8 cellular contexts compared by ENCODE assay signal in the genomic region with DNA sequence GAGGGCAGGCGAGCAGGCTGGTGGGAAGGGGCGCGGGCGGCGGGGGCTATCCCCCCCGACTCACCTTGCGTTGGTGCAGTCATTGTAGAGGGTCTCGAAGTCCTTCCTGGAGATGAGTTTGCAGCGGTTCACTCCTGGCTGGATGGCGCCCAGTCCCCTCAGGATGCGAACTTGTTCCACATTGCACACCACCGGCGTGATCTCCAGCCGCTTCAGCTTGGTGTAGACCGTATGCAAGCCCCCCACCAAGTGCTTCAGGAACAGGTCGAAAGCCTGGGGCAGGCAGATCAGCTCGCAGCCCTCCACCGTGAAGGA. TPM values are rescaled to one million over a fixed set of nuclear protein-coding genes. Genes with fewer than 3 reads are reported as not detected.
DNase-seq lines count a peak whose midpoint lies in the region; ATAC-seq, FAIRE-seq and TF ChIP-seq lines count a peak whose summit lies in the region.

No MANE protein-coding gene starts in this region.

- FAIRE-seq in A549 (lab: Jason Lieb, UNC), result no peak
- no peak for FAIRE-seq in GM12892 (lab: Jason Lieb, UNC)

- ATAC-seq in A549 (peak in 1 of 2 experiments; percentile 33; a peak in 2 of 6 replicates), GM19455 (IDR thresholded peaks at IDR 0.05; ENCODE audit: unreplicated experiment) (no peak), HG02884 (IDR thresholded peaks at IDR 0.05; ENCODE audit: unreplicated experiment) (no peak)
- no peak for ATAC-seq in activated naive CD8-positive, alpha-beta T cell treated with anti-CD3 and anti-CD28 coated beads, Interleukin-2, amount 50 U/mL, for 24 hours

- H3K27ac Mint-ChIP-seq in activated naive CD8-positive, alpha-beta T cell treated with anti-CD3 and anti-CD28 coated beads, Interleukin-2, amount 50 U/mL, for 24 hours, result no peak overlapping the region

- H3K27me3 Mint-ChIP-seq in activated naive CD8-positive, alpha-beta T cell treated with anti-CD3 and anti-CD28 coated beads, Interleukin-2, amount 50 U/mL, for 24 hours, result peaks cover 62% of the 10 kb centered on the region

- no CpG with 5 or more reads among the region's 18 CpGs for WGBS in A549 (ENCODE audit: missing lambda C conversion rate)

- TF ChIP-seq POLR2A in A549 (IDR thresholded peaks at IDR 0.05; ENCODE audit: low read length) (no peak), GM12892 (IDR thresholded peaks at IDR 0.05; ENCODE audit: low read depth, low read length) (no peak)

- H3K4me1 Mint-ChIP-seq in activated naive CD8-positive, alpha-beta T cell treated with anti-CD3 and anti-CD28 coated beads, Interleukin-2, amount 50 U/mL, for 24 hours, result peaks cover 19% of the 10 kb centered on the region

- H3K4me3 ChIP-seq in A549 (peak overlapping the region; percentile 39; the same call in 2 of the 3 replicates), HEK293 (ENCODE audit: low read depth, low read length) (peak overlapping the region; percentile 88), stomach smooth muscle (ENCODE audit: low read length in 2 of 2) (peak overlapping the region; percentile 33 to 68)

- no peaks in the 10 kb centered on the region for H3K9me3 Mint-ChIP-seq in activated naive CD8-positive, alpha-beta T cell treated with anti-CD3 and anti-CD28 coated beads, Interleukin-2, amount 50 U/mL, for 24 hours

- H3K36me3 Mint-ChIP-seq in activated naive CD8-positive, alpha-beta T cell treated with anti-CD3 and anti-CD28 coated beads, Interleukin-2, amount 50 U/mL, for 24 hours (ENCODE audit: low read depth), result no peaks in the 10 kb centered on the region

- H3K36me3 ChIP-seq in HEK293 (ENCODE audit: control insufficient read depth in 2 of 2, insufficient read depth in 1 of 2, low read length in 2 of 2) (no peaks in the 10 kb centered on the region), stomach smooth muscle (ENCODE audit: control insufficient read depth in 2 of 2, insufficient read depth in 2 of 2, low read length in 2 of 2) (no peaks in the 10 kb centered on the region)

- H3K9me3 ChIP-seq in A549 (no peaks in the 10 kb centered on the region), HEK293 (ENCODE audit: control insufficient read depth, insufficient read depth, low read depth, low read length) (no peaks in the 10 kb centered on the region), stomach smooth muscle (ENCODE audit: control insufficient read depth in 2 of 2, low read length in 2 of 2) (no peaks in the 10 kb centered on the region)

- DNase-seq in A549 (ENCODE audit: low read depth in 1 of 2, low spot score in 1 of 2) (no peak), iPS-NIHi11 (ENCODE audit: low spot score) (peak; percentile 18), GM12892 (ENCODE audit: insufficient read length) (no peak)
- no peak for DNase-seq in activated naive CD8-positive, alpha-beta T cell treated with anti-CD3 and anti-CD28 coated beads, Interleukin-2, amount 50 U/mL, for 24 hours

- H3K27ac ChIP-seq in A549 (no peak overlapping the region), HEK293 (ENCODE audit: extremely low read depth, low read depth, low read length) (peak overlapping the region; percentile 92), stomach smooth muscle (ENCODE audit: low read length) (no peak overlapping the region)

- H3K4me3 Mint-ChIP-seq in activated naive CD8-positive, alpha-beta T cell treated with anti-CD3 and anti-CD28 coated beads, Interleukin-2, amount 50 U/mL, for 24 hours, result peak overlapping the region; percentile 48

- H3K4me2 ChIP-seq in A549, result peak overlapping the region; percentile 90

- CTCF ChIA-PET in A549 (lab: Yijun Ruan, JAX) (no interaction called here), HEK293 (lab: Yijun Ruan, JAX) (interaction anchor here (1.6 kb wide), 1 partner anchor 545 kb away, joined by 3 read pairs; no protein-coding TSS in a partner anchor)

- POLR2A ChIA-PET in A549 (lab: Yijun Ruan, JAX), result no interaction called here
- POLR2A ChIA-PET in HEK293 (lab: Yijun Ruan, JAX), result no interaction called here

- TF ChIP-seq RAD21 in A549 (conservative IDR thresholded peaks at IDR 0.05 in 1 of 2, IDR thresholded peaks at IDR 0.05 in 1 of 2), result no peak

- TF ChIP-seq EP300 in A549 (IDR thresholded peaks at IDR 0.05), result no peak

- TF ChIP-seq CTCF in A549 (IDR thresholded peaks at IDR 0.05) (no peak), HEK293 (tag by site-specific recombination; IDR thresholded peaks at IDR 0.05) (no peak)

- H3K27me3 ChIP-seq in stomach smooth muscle (ENCODE audit: control insufficient read depth in 1 of 2, insufficient read depth in 2 of 2, low read length in 2 of 2), result peaks cover 11 to 31% of the 10 kb centered on the region in 2 donors

- H3K4me1 ChIP-seq in A549 (peaks cover 11% of the 10 kb centered on the region; the same call in 1 of the 3 replicates), HEK293 (ENCODE audit: control insufficient read depth, insufficient read depth, low read length) (peaks cover 5% of the 10 kb centered on the region; the same call in 1 of the 2 replicates), stomach smooth muscle (ENCODE audit: control insufficient read depth, insufficient read depth, low read length) (peaks cover 12% of the 10 kb centered on the region)

- H3K9ac ChIP-seq in stomach smooth muscle (ENCODE audit: low read length in 2 of 2), result no peak overlapping the region

TF ChIP-seq in A549, 52 proteins besides CTCF, POLR2A, EP300 and RAD21:
- TF ChIP-seq HOXA7 (CRISPR knock-in tag; IDR thresholded peaks at IDR 0.05) (no peak), HEYL (CRISPR knock-in tag; IDR thresholded peaks at IDR 0.05) (no peak), SMC3 (IDR thresholded peaks at IDR 0.05) (no peak), NPAS2 (CRISPR knock-in tag; IDR thresholded peaks at IDR 0.05; ENCODE audit: borderline replicate concordance) (no peak), CBX8 (IDR thresholded peaks at IDR 0.05) (no peak), MAX (IDR thresholded peaks at IDR 0.05) (no peak), PHF8 (IDR thresholded peaks at IDR 0.05; ENCODE audit: borderline replicate concordance, low read depth) (no peak), MAFK (IDR thresholded peaks at IDR 0.05; ENCODE audit: partially characterized antibody) (no peak), NFE2L2 (conservative IDR thresholded peaks at IDR 0.05; ENCODE audit: low read length) (no peak), RCOR1 (IDR thresholded peaks at IDR 0.05; ENCODE audit: low read depth, low read length) (no peak), SREBF2 (IDR thresholded peaks at IDR 0.05) (no peak), TFCP2L1 (CRISPR knock-in tag; IDR thresholded peaks at IDR 0.05) (no peak), CBX2 (IDR thresholded peaks at IDR 0.05; ENCODE audit: borderline replicate concordance, low read depth) (no peak)
- TF ChIP-seq, protein P1, sequence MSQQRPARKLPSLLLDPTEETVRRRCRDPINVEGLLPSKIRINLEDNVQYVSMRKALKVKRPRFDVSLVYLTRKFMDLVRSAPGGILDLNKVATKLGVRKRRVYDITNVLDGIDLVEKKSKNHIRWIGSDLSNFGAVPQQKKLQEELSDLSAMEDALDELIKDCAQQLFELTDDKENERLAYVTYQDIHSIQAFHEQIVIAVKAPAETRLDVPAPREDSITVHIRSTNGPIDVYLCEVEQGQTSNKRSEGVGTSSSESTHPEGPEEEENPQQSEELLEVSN (IDR thresholded peaks at IDR 0.05; ENCODE audit: borderline replicate concordance, low read depth), result no peak

TF ChIP-seq in HEK293, 187 proteins besides CTCF, POLR2A, EP300 and RAD21 (continues in another document):
- TF ChIP-seq PATZ1 (tag by site-specific recombination; IDR thresholded peaks at IDR 0.05) (peak; percentile 30), ZNF830 (tag by site-specific recombination; IDR thresholded peaks at IDR 0.05; ENCODE audit: low read depth) (no peak)
- TF ChIP-seq, protein P2, sequence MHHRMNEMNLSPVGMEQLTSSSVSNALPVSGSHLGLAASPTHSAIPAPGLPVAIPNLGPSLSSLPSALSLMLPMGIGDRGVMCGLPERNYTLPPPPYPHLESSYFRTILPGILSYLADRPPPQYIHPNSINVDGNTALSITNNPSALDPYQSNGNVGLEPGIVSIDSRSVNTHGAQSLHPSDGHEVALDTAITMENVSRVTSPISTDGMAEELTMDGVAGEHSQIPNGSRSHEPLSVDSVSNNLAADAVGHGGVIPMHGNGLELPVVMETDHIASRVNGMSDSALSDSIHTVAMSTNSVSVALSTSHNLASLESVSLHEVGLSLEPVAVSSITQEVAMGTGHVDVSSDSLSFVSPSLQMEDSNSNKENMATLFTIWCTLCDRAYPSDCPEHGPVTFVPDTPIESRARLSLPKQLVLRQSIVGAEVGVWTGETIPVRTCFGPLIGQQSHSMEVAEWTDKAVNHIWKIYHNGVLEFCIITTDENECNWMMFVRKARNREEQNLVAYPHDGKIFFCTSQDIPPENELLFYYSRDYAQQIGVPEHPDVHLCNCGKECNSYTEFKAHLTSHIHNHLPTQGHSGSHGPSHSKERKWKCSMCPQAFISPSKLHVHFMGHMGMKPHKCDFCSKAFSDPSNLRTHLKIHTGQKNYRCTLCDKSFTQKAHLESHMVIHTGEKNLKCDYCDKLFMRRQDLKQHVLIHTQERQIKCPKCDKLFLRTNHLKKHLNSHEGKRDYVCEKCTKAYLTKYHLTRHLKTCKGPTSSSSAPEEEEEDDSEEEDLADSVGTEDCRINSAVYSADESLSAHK (tag by site-specific recombination; IDR thresholded peaks at IDR 0.05), result peak; percentile 7; the same call in 1 of the 2 replicates

RNA-seq across cellular contexts. Expression of gene DACH1, which starts 1.2 kb away (rescaled TPM):
- polyA plus RNA-seq in A549 (2011; rRNA removed) (not detected in 2 replicates), A549 (2017; fragmentation: RNase III; extraction: RNeasy Plus Mini Kit Qiagen cat#74134 plus additional on column Dnase treatment) (not detected in 3 replicates)
- not detected in 2 replicates for polyA plus RNA-seq in A549 (2012; cell fraction: cytosol; rRNA removed)
- polyA plus RNA-seq in A549 (2012; cell fraction: nucleus; rRNA removed), result not detected in 2 replicates
- not detected in 2 replicates for polyA minus RNA-seq in A549 (2011; rRNA and poly(A)+ RNA removed)
- not detected for polyA plus RNA-seq in GM12892 (2012; ENCODE audit: missing spikeins)
